Comparison of ENCODE assay signal across 8 cellular contexts in genomic region chr11:96267490-96268010, GRCh38.
DNase-seq lines count a peak whose midpoint lies in the region; ATAC-seq and TF ChIP-seq lines count a peak whose summit lies in the region.

No MANE protein-coding gene starts in this region.

- H3K9me3 ChIP-seq in DND-41 (ENCODE audit: insufficient read depth, low read length, severe bottlenecking) (no peaks in the 10 kb centered on the region), IMR-90 (ENCODE audit: control insufficient read depth, insufficient read depth, low read length) (no peaks in the 10 kb centered on the region), WERI-Rb-1 (ENCODE audit: severe bottlenecking) (no peaks in the 10 kb centered on the region)

- POLR2A ChIA-PET in IMR-90 (lab: Charles Lee; ENCODE audit: unreplicated experiment), result no interaction called here

- H2BK15ac ChIP-seq in IMR-90 (ENCODE audit: low read depth, low read length), result no peak overlapping the region

- intact Hi-C loops in IMR-90 (cut with micrococcal nuclease), result no loop called here

- no peak for TF ChIP-seq POLR2A in IMR-90 (IDR thresholded peaks at IDR 0.05; ENCODE audit: low read depth, low read length)

- H3K23ac ChIP-seq in IMR-90 (ENCODE audit: low read depth, low read length), result peak overlapping the region; percentile 3; the same call in 1 of the 2 replicates

- H2BK120ac ChIP-seq in IMR-90 (ENCODE audit: low read depth, low read length), result peak overlapping the region; percentile 2; the same call in 1 of the 2 replicates

- dilution Hi-C loops in IMR-90 (cut with HindIII; ENCODE audit: low sequenced_read_pairs, unreplicated experiment), result no loop called here

- peaks cover 38 to 72% of the 10 kb centered on the region in 2 experiments for H3K79me1 ChIP-seq in IMR-90 (ENCODE audit: low read depth in 1 of 2, low read length in 2 of 2)

- no peak overlapping the region for H2AK9ac ChIP-seq in IMR-90 (replicated peaks; ENCODE audit: low read depth, low read length, poor library complexity)

- no peak overlapping the region for H4K5ac ChIP-seq in IMR-90 (ENCODE audit: low read depth, low read length)

- no peak overlapping the region for H3K18ac ChIP-seq in IMR-90 (ENCODE audit: low read depth, low read length)

- H3K14ac ChIP-seq in IMR-90 (replicated peaks; ENCODE audit: low read depth, low read length), result 0 out of 2 replicates have a peak overlapping the region, but pooled peaks have one; percentile 4

- no peak for DNase-seq in DND-41
- DNase-seq in IMR-90, result peak; percentile 27
- peak; percentile 32 for DNase-seq in central memory CD4-positive, alpha-beta T cell
- peak; percentile 69 for DNase-seq in stimulated activated CD4-positive, alpha-beta T cell treated with anti-CD3 and anti-CD28 coated beads, Interleukin-4, amount 100 ng/mL, for 24 hours
- no peak for DNase-seq in WERI-Rb-1
- no peak for DNase-seq in NCI-H2171 (lab: John Stamatoyannopoulos, UW)
- no peak for DNase-seq in SIG-M5 (lab: John Stamatoyannopoulos, UW)

- no CpG with 5 or more reads among the region's 2 CpGs for WGBS in IMR-90 (ENCODE audit: extremely low coverage in 2 of 2, insufficient read length in 1 of 2), 2 experiments

- in situ Hi-C loops in IMR-90 (cut with MboI; ENCODE audit: low sequenced_read_pairs), result no loop called here

- peak overlapping the region; percentile 23; the same call in 1 of the 2 replicates for H3K27ac ChIP-seq in DND-41 (ENCODE audit: low read length)
- peak overlapping the region; percentile 16; the same call in 1 of the 2 replicates for H3K27ac ChIP-seq in IMR-90 (ENCODE audit: insufficient read depth, low read length)
- no peak overlapping the region for H3K27ac ChIP-seq in WERI-Rb-1

- H3K4me2 ChIP-seq in DND-41 (ENCODE audit: insufficient read depth, low read length), result no peak overlapping the region
- H3K4me2 ChIP-seq in IMR-90 (ENCODE audit: low read depth, low read length), result no peak overlapping the region

- no peaks in the 10 kb centered on the region for H4K20me1 ChIP-seq in DND-41 (ENCODE audit: insufficient read depth, low read length)
- H4K20me1 ChIP-seq in IMR-90 (ENCODE audit: insufficient read depth, low read length), result no peaks in the 10 kb centered on the region; the same call in 1 of the 2 replicates

- peak overlapping the region; percentile 49 for H2AK5ac ChIP-seq in IMR-90 (ENCODE audit: low read depth, low read length)

- peak overlapping the region; percentile 44 for H2BK5ac ChIP-seq in IMR-90 (ENCODE audit: low read depth, low read length, poor library complexity, severe bottlenecking)

- H4K8ac ChIP-seq in IMR-90 (ENCODE audit: low read depth in 2 of 2, low read length in 2 of 2), result no peak overlapping the region

- H2AFZ ChIP-seq in DND-41 (ENCODE audit: low read depth, low read length) (no peak overlapping the region), IMR-90 (replicated peaks; ENCODE audit: low read length, poor library complexity) (no peak overlapping the region)

- TF ChIP-seq CTCF in DND-41 (IDR thresholded peaks at IDR 0.05; ENCODE audit: borderline replicate concordance, extremely low read depth, low read length, poor library complexity, severe bottlenecking) (no peak), IMR-90 (conservative IDR thresholded peaks at IDR 0.05; ENCODE audit: low read depth, low read length) (no peak), WERI-Rb-1 (IDR thresholded peaks at IDR 0.05; ENCODE audit: low read depth, low read length) (no peak)

- BruUV-seq in IMR-90 (replicated peaks; lab: Mats Ljungman, UMichigan), result no TSS peak

- ATAC-seq in DND-41 (ENCODE audit: insufficient read depth, low read depth) (peak; percentile 58; the same call in 2 of the 3 replicates), GM21423 (IDR thresholded peaks at IDR 0.05; ENCODE audit: unreplicated experiment) (peak; percentile 93), IMR-90 (ENCODE audit: low read depth) (no peak)

- no peaks in the 10 kb centered on the region for H3K27me3 ChIP-seq in DND-41 (ENCODE audit: insufficient read depth, low read length, poor library complexity)
- no peaks in the 10 kb centered on the region for H3K27me3 ChIP-seq in IMR-90 (ENCODE audit: control insufficient read depth, insufficient read depth, low read length)
- H3K27me3 ChIP-seq in WERI-Rb-1 (ENCODE audit: insufficient read depth, low read depth, severe bottlenecking), result no peaks in the 10 kb centered on the region

- H3K36me3 ChIP-seq in DND-41 (ENCODE audit: insufficient read depth, low read length), result no peaks in the 10 kb centered on the region
- H3K36me3 ChIP-seq in IMR-90 (ENCODE audit: control insufficient read depth, insufficient read depth, low read length), result peaks cover 5% of the 10 kb centered on the region; the same call in 1 of the 2 replicates
- H3K36me3 ChIP-seq in WERI-Rb-1, result peaks cover 7% of the 10 kb centered on the region

- H3K4me3 ChIP-seq in DND-41 (ENCODE audit: low read depth in 1 of 2, low read length in 2 of 2) (no peak overlapping the region), IMR-90 (ENCODE audit: insufficient read depth, low read depth, low read length) (no peak overlapping the region), WERI-Rb-1 (ENCODE audit: low read depth, low read length) (no peak overlapping the region)

- CTCF ChIA-PET in IMR-90 (lab: Yijun Ruan, JAX), result no interaction called here

- H3K56ac ChIP-seq in IMR-90 (ENCODE audit: extremely low read depth, insufficient read depth, low read length), result no peak overlapping the region

- no peak overlapping the region for H2BK20ac ChIP-seq in IMR-90 (ENCODE audit: low read depth, low read length)

- H3K9ac ChIP-seq in DND-41 (ENCODE audit: low read depth, low read length) (no peak overlapping the region), IMR-90 (ENCODE audit: low read depth, low read length) (no peak overlapping the region)

- 0 out of 2 replicates have a peak overlapping the region, but pooled peaks have one; percentile 3 for H3K4ac ChIP-seq in IMR-90 (ENCODE audit: low read depth, low read length)

- H3K4me1 ChIP-seq in DND-41 (ENCODE audit: insufficient read depth, low read length) (no peaks in the 10 kb centered on the region), IMR-90 (ENCODE audit: control insufficient read depth, insufficient read depth, low read length) (peaks cover 17% of the 10 kb centered on the region)

- no peak for TF ChIP-seq RAD21 in IMR-90 (IDR thresholded peaks at IDR 0.05; ENCODE audit: low read length)

- H3K79me2 ChIP-seq in DND-41 (ENCODE audit: insufficient read depth, low read length), result no peaks in the 10 kb centered on the region; the same call in 1 of the 2 replicates

- H4K91ac ChIP-seq in IMR-90 (ENCODE audit: insufficient read depth, low read depth, low read length), result 0 out of 2 replicates have a peak overlapping the region, but pooled peaks have one; percentile 9

- H3K9me1 ChIP-seq in IMR-90 (ENCODE audit: insufficient read depth, low read length), result peaks cover 3% of the 10 kb centered on the region

TF ChIP-seq in IMR-90, 13 proteins besides CTCF, POLR2A, EP300 and RAD21:
- 0 out of 2 replicates have a peak, but pooled peaks have one; percentile 10 for TF ChIP-seq CEBPB (IDR thresholded peaks at IDR 0.05; ENCODE audit: low read depth, low read length)
- TF ChIP-seq CHD1 (IDR thresholded peaks at IDR 0.05; ENCODE audit: low read depth, low read length), result no peak

Comparison
In these comparisons a context has a peak if more than half of its experiments do, and no peak if none do; other contexts are left out.
1. DNase-seq: peak in IMR-90 (single experiment), central memory CD4-positive, alpha-beta T cell (single experiment) and stimulated activated CD4-positive, alpha-beta T cell treated with anti-CD3 and anti-CD28 coated beads, Interleukin-4, amount 100 ng/mL, for 24 hours (single experiment); none in DND-41 (single experiment), WERI-Rb-1 (single experiment), NCI-H2171 (single experiment) and SIG-M5 (single experiment).